Comparison of ENCODE assay signal across 20 cellular contexts in genomic region chr10:98576096-98576495, GRCh38.
DNase-seq lines count a peak whose midpoint lies in the region; ATAC-seq and TF ChIP-seq lines count a peak whose summit lies in the region.
"Had no signal": no experiment of that assay in that cellular context is flagged by ENCODE, and none has a peak within 500 bp of the region (broad histone marks: within the 10 kb centered on the region; RNA-seq: fewer than 3 reads in every experiment).

No MANE protein-coding gene starts in this region.

- H3K9me2 ChIP-seq in Loucy (replicated peaks; ENCODE audit: low read depth, low read length), result no peaks in the 10 kb centered on the region

- H3K36me3 ChIP-seq in Loucy (ENCODE audit: insufficient read depth, low read length), result no peaks in the 10 kb centered on the region
- no peaks in the 10 kb centered on the region for H3K36me3 ChIP-seq in mesenchymal stem cell (ENCODE audit: control insufficient read depth in 1 of 2, insufficient read depth in 2 of 2, low read depth in 1 of 2, low read length in 2 of 2)
- no peaks in the 10 kb centered on the region for H3K36me3 ChIP-seq in neural progenitor cell
- H3K36me3 ChIP-seq: BE2C, BLaER1 had no signal

- no peak overlapping the region for H2AK5ac ChIP-seq in mesenchymal stem cell (ENCODE audit: low read length, severe bottlenecking)

- H3K79me1 ChIP-seq in mesenchymal stem cell (replicated peaks; ENCODE audit: low read length, poor library complexity, severe bottlenecking), result no peaks in the 10 kb centered on the region

- H3K4me3 ChIP-seq in Loucy (ENCODE audit: low read length, poor library complexity, severe bottlenecking) (no peak overlapping the region), mesenchymal stem cell (ENCODE audit: insufficient read depth in 1 of 2, low read depth in 1 of 2, low read length in 2 of 2) (no peak overlapping the region), neural progenitor cell (no peak overlapping the region)
- H3K4me3 ChIP-seq: BLaER1 had no signal

- H3K36me3 Mint-ChIP-seq in neural progenitor cell, result no peaks in the 10 kb centered on the region
- H3K36me3 Mint-ChIP-seq: CD14-positive monocyte; CD4-positive, CD25-positive, alpha-beta regulatory T cell; CD8-positive, alpha-beta T cell had no signal

- TF ChIP-seq CTCF in Loucy (conservative IDR thresholded peaks at IDR 0.05; ENCODE audit: low read length), result no peak
- no peak for TF ChIP-seq CTCF in neural progenitor cell (IDR thresholded peaks at IDR 0.05)
- TF ChIP-seq CTCF in RWPE1 (conservative IDR thresholded peaks at IDR 0.05; ENCODE audit: low read depth), result no peak

- H3K4me1 ChIP-seq in Loucy (ENCODE audit: insufficient read depth, low read length, poor library complexity, severe bottlenecking) (peaks cover 4% of the 10 kb centered on the region), mesenchymal stem cell (ENCODE audit: control insufficient read depth, insufficient read depth, low read depth, low read length) (no peaks in the 10 kb centered on the region), neural progenitor cell (peaks cover 18% of the 10 kb centered on the region)
- H3K4me1 ChIP-seq: BE2C, BLaER1, Caco-2 had no signal

- no peaks in the 10 kb centered on the region for H3K27me3 Mint-ChIP-seq in neural progenitor cell (ENCODE audit: insufficient read depth, low read depth)

- 100% methylated on average over 2 of the region's 4 CpGs for WGBS in mesenchymal stem cell

- H3K23ac ChIP-seq in mesenchymal stem cell (ENCODE audit: low read length in 2 of 2), result no peak overlapping the region

- H3K27ac Mint-ChIP-seq in neural progenitor cell, result no peak overlapping the region
- H3K27ac Mint-ChIP-seq: CD14-positive monocyte; CD4-positive, CD25-positive, alpha-beta regulatory T cell; CD8-positive, alpha-beta T cell had no signal

- H2BK5ac ChIP-seq in mesenchymal stem cell (ENCODE audit: low read depth, low read length, poor library complexity, severe bottlenecking), result no peak overlapping the region

- H3F3A ChIP-seq in Loucy (ENCODE audit: low read depth), result no peaks in the 10 kb centered on the region
- no peaks in the 10 kb centered on the region for H3F3A ChIP-seq in neural progenitor cell (ENCODE audit: low read depth)

- no peak for DNase-seq in mesenchymal stem cell
- DNase-seq in neural progenitor cell (ENCODE audit: low spot score), result no peak
- DNase-seq in putamen (ENCODE audit: low spot score), result peak; percentile 27
- DNase-seq in RWPE1 (ENCODE audit: low spot score), result no peak
- no peak for DNase-seq in left colon
- DNase-seq in amniotic stem cell (lab: John Stamatoyannopoulos, UW), result no peak
- DNase-seq: 8988T; ACHN; BE2C; C1 segment of cervical spinal cord; Caco-2; Calu3; CD4-positive, CD25-positive, alpha-beta regulatory T cell; CD8-positive, alpha-beta T cell; DMS79 treated with DMSO at 0.1 percent for 48 hours; GF-D8 had no signal

- H3K9ac ChIP-seq in Loucy (ENCODE audit: low read depth, low read length, poor library complexity, severe bottlenecking) (no peak overlapping the region), mesenchymal stem cell (ENCODE audit: low read length) (no peak overlapping the region), neural progenitor cell (no peak overlapping the region)
- H3K9ac ChIP-seq: BLaER1 had no signal

- H3K18ac ChIP-seq in mesenchymal stem cell (ENCODE audit: low read depth in 1 of 2, low read length in 2 of 2), result peak overlapping the region; percentile 45 to 88

- no peak overlapping the region for H3K27ac ChIP-seq in mesenchymal stem cell (ENCODE audit: low read length, poor library complexity, severe bottlenecking)
- H3K27ac ChIP-seq in neural progenitor cell, result no peak overlapping the region
- no peak overlapping the region for H3K27ac ChIP-seq in RWPE1
- H3K27ac ChIP-seq: BLaER1 had no signal

- H3K4ac ChIP-seq in mesenchymal stem cell (ENCODE audit: low read depth in 1 of 2, low read length in 2 of 2), result peak overlapping the region in 1 of 2 experiments; percentile 89

- H4K8ac ChIP-seq in mesenchymal stem cell (ENCODE audit: low read length), result peak overlapping the region; percentile 69

- no peaks in the 10 kb centered on the region for H3K9me3 ChIP-seq in Loucy (ENCODE audit: insufficient read depth, low read depth, low read length)
- H3K9me3 ChIP-seq in mesenchymal stem cell (ENCODE audit: control insufficient read depth, low read length), result no peaks in the 10 kb centered on the region
- H3K9me3 ChIP-seq in neural progenitor cell (ENCODE audit: low read depth), result no peaks in the 10 kb centered on the region
- H3K9me3 ChIP-seq: BE2C, BLaER1, Caco-2 had no signal

- no peak overlapping the region for H2BK120ac ChIP-seq in mesenchymal stem cell (ENCODE audit: low read depth, low read length)

- H3K9me3 Mint-ChIP-seq in neural progenitor cell, result no peaks in the 10 kb centered on the region
- H3K9me3 Mint-ChIP-seq: CD14-positive monocyte; CD8-positive, alpha-beta T cell had no signal

- no peak overlapping the region for H3K14ac ChIP-seq in mesenchymal stem cell (ENCODE audit: low read length in 2 of 2)

- H2BK12ac ChIP-seq in mesenchymal stem cell (ENCODE audit: low read length in 2 of 2), result peak overlapping the region in 1 of 2 experiments; percentile 69

- no peaks in the 10 kb centered on the region for H3K27me3 ChIP-seq in Loucy (ENCODE audit: insufficient read depth, low read length, poor library complexity, severe bottlenecking)
- H3K27me3 ChIP-seq in mesenchymal stem cell (ENCODE audit: control insufficient read depth in 1 of 2, insufficient read depth in 1 of 2, low read length in 2 of 2), result no peaks in the 10 kb centered on the region
- no peaks in the 10 kb centered on the region for H3K27me3 ChIP-seq in neural progenitor cell
- H3K27me3 ChIP-seq: BE2C, BLaER1 had no signal

- H4K20me1 ChIP-seq in Loucy (ENCODE audit: insufficient read depth, low read length, poor library complexity, severe bottlenecking) (no peaks in the 10 kb centered on the region), neural progenitor cell (ENCODE audit: low read depth) (no peaks in the 10 kb centered on the region)
- H4K20me1 ChIP-seq: BLaER1 had no signal

- H2AFZ ChIP-seq in Loucy (ENCODE audit: low read length) (0 out of 2 replicates have a peak overlapping the region, but pooled peaks have one; percentile 7), mesenchymal stem cell (ENCODE audit: low read depth, low read length) (no peak overlapping the region), neural progenitor cell (replicated peaks) (peak overlapping the region; percentile 46)

- POLR2A ChIA-PET in RWPE1 (lab: Yijun Ruan, JAX; ENCODE audit: low non-redundant PET), result no interaction called here

- no peak for ATAC-seq in GM21360 (IDR thresholded peaks at IDR 0.05; ENCODE audit: unreplicated experiment)
- ATAC-seq in left colon, result no peak
- ATAC-seq: CD8-positive, alpha-beta T cell had no signal

- H3K4me2 ChIP-seq in Loucy (ENCODE audit: low read depth, low read length, poor library complexity, severe bottlenecking), result no peak overlapping the region
- no peak overlapping the region for H3K4me2 ChIP-seq in mesenchymal stem cell (ENCODE audit: low read length, poor library complexity, severe bottlenecking)
- peak overlapping the region; percentile 31 for H3K4me2 ChIP-seq in neural progenitor cell
- H3K4me2 ChIP-seq: BLaER1 had no signal

- H3K4me1 Mint-ChIP-seq in neural progenitor cell, result peaks cover 15% of the 10 kb centered on the region
- H3K4me1 Mint-ChIP-seq: CD14-positive monocyte; CD4-positive, CD25-positive, alpha-beta regulatory T cell had no signal

- CTCF ChIA-PET in RWPE1 (lab: Yijun Ruan, JAX), result interaction anchor here (0.7 kb wide), 2 partner anchors 136 to 549 kb away, joined by 4 read pairs; no protein-coding TSS in a partner anchor

- H4K91ac ChIP-seq in mesenchymal stem cell (ENCODE audit: low read length), result no peak overlapping the region

- no peak overlapping the region for H2BK15ac ChIP-seq in mesenchymal stem cell (ENCODE audit: low read depth, poor library complexity, severe bottlenecking)

- intact Hi-C loops in left colon (cut with DNase I, micrococcal nuclease), result no loop called here

- no peak overlapping the region for H3K4me3 Mint-ChIP-seq in neural progenitor cell
- H3K4me3 Mint-ChIP-seq: CD14-positive monocyte; CD4-positive, CD25-positive, alpha-beta regulatory T cell; CD8-positive, alpha-beta T cell had no signal

- H3K79me2 ChIP-seq in Loucy (ENCODE audit: insufficient read depth, low read length), result no peaks in the 10 kb centered on the region
- no peaks in the 10 kb centered on the region for H3K79me2 ChIP-seq in neural progenitor cell (ENCODE audit: low read depth)
